In genomic region chr4:169009281-169010124, GRCh38 we compare ENCODE assay signal across 8 cellular contexts. TPM values are rescaled to one million over a fixed set of nuclear protein-coding genes. Genes with fewer than 3 reads are reported as not detected.
DNase-seq lines count a peak whose midpoint lies in the region; ATAC-seq and TF ChIP-seq lines count a peak whose summit lies in the region.

No MANE protein-coding gene starts in this region.

- peak overlapping the region; percentile 97 for H3K27ac Mint-ChIP-seq in osteocyte (ENCODE audit: unreplicated experiment)

- no peak for TF ChIP-seq POLR2A in tibial nerve (IDR thresholded peaks at IDR 0.05)

- peaks cover 5% of the 10 kb centered on the region for H3K36me3 Mint-ChIP-seq in osteocyte (ENCODE audit: unreplicated experiment)

- peak; percentile 56 for ATAC-seq in Right ventricle myocardium inferior

- H3K27me3 Mint-ChIP-seq in osteocyte (ENCODE audit: unreplicated experiment), result no peaks in the 10 kb centered on the region

- intact Hi-C loops in Right ventricle myocardium inferior (cut with DNase I), result loop anchor here (5.0 to 10.0 kb wide), 2 partner anchors 263 to 825 kb away; partner anchors contain the start of gene SH3RF1

- peak overlapping the region; percentile 90 to 97 (median 92) for H3K27ac ChIP-seq in tibial nerve

- peak; percentile 75 for DNase-seq in COLO668 (lab: John Stamatoyannopoulos, UW; ENCODE audit: unreplicated experiment)
- DNase-seq in GM20000 (ENCODE audit: low spot score), result peak; percentile 32
- DNase-seq in HT-29 (ENCODE audit: low spot score), result peak; percentile 63
- peak; percentile 74 for DNase-seq in RPMI8226
- DNase-seq in activated naive CD4-positive, alpha-beta T cell (lab: John Stamatoyannopoulos, UW), result peak; percentile 36 to 46 (median 39)
- peak; percentile 87 for DNase-seq in Right ventricle myocardium inferior (ENCODE audit: missing footprints)
- no peak for DNase-seq in osteocyte (ENCODE audit: extremely low spot score, unreplicated experiment)
- DNase-seq in tibial nerve (ENCODE audit: low spot score in 2 of 2), result peak; percentile 32 to 56

- H3K4me1 ChIP-seq in tibial nerve, result peaks cover 3 to 46% (median 19%) of the 10 kb centered on the region in 4 donors

- H3K9me3 ChIP-seq in tibial nerve, result no peaks in the 10 kb centered on the region

- peak overlapping the region; percentile 86 for H3K4me3 Mint-ChIP-seq in osteocyte (ENCODE audit: unreplicated experiment)

- H3K4me3 ChIP-seq in tibial nerve, result peak overlapping the region; percentile 70 to 89 (median 79)

- peaks cover 0 to 12% (median 0%) of the 10 kb centered on the region in 3 donors for H3K36me3 ChIP-seq in tibial nerve

- peaks cover 36% of the 10 kb centered on the region for H3K4me1 Mint-ChIP-seq in osteocyte (ENCODE audit: unreplicated experiment)

- TF ChIP-seq CTCF in GM20000 (IDR thresholded peaks at IDR 0.05; ENCODE audit: extremely low read depth, missing control alignments), result no peak
- TF ChIP-seq CTCF in osteocyte (IDR thresholded peaks at IDR 0.05), result no peak
- peak in 2 of 5 experiments; percentile 19 to 61 for TF ChIP-seq CTCF in tibial nerve (IDR thresholded peaks at IDR 0.05)

- no peaks in the 10 kb centered on the region for H3K27me3 ChIP-seq in tibial nerve

- no peak for TF ChIP-seq EP300 in tibial nerve (IDR thresholded peaks at IDR 0.05)

- H3K9me3 Mint-ChIP-seq in osteocyte (ENCODE audit: unreplicated experiment), result no peaks in the 10 kb centered on the region

- WGBS in tibial nerve, 2 donors, result 0 to 1% methylated on average over 36 to 43 of the region's 44 CpGs

RNA-seq across cellular contexts. Expression of gene CBR4, which starts 0.6 kb away (rescaled TPM):
- total RNA-seq in HT-29 (2014; rRNA removed; shearing (Covaris generic)), result 5.4 and 6.1 TPM in 2 replicates
- total RNA-seq in Right ventricle myocardium inferior, result 19.4 TPM
- total RNA-seq in osteocyte, result 20.8 and 22.6 TPM in 2 replicates
- total RNA-seq in tibial nerve, result 10 to 100 TPM; 20.4 to 25.6 (median 24.7) TPM
